Comparison of ENCODE assay signal across 15 cellular contexts in genomic region chr20:32686530-32687179, GRCh38. TPM values are rescaled to one million over a fixed set of nuclear protein-coding genes. Genes with fewer than 3 reads are reported as not detected.
DNase-seq lines count a peak whose midpoint lies in the region; ATAC-seq and TF ChIP-seq lines count a peak whose summit lies in the region.
"Had no signal": no experiment of that assay in that cellular context is flagged by ENCODE, and none has a peak within 500 bp of the region (broad histone marks: within the 10 kb centered on the region; RNA-seq: fewer than 3 reads in every experiment).

No MANE protein-coding gene starts in this region.

- H3K9me3 Mint-ChIP-seq in Caco-2 (ENCODE audit: unreplicated experiment) = no peaks in the 10 kb centered on the region
- H3K9me3 Mint-ChIP-seq: CD8-positive, alpha-beta T cell had no signal

- no peak overlapping the region for H3K4ac ChIP-seq in mesenchymal stem cell (ENCODE audit: low read depth in 1 of 2, low read length in 2 of 2)

- intact Hi-C loops in Caco-2 (cut with micrococcal nuclease; ENCODE audit: unreplicated experiment) = loop anchor here (5.0 kb wide), 1 partner anchor 76 kb away; the partner anchor contains the start of gene DNMT3B

- no peak overlapping the region for H3K4me3 ChIP-seq in ACC112 (ENCODE audit: low read depth, low read length)
- no peak overlapping the region for H3K4me3 ChIP-seq in Caco-2 (ENCODE audit: low read depth, low read length)
- no peak overlapping the region for H3K4me3 ChIP-seq in RWPE2 (ENCODE audit: severe bottlenecking)
- H3K4me3 ChIP-seq in mesenchymal stem cell (ENCODE audit: insufficient read depth in 1 of 2, low read depth in 1 of 2, low read length in 2 of 2) = no peak overlapping the region

- no peaks in the 10 kb centered on the region for H3K27me3 Mint-ChIP-seq in Caco-2 (ENCODE audit: insufficient read depth, unreplicated experiment)

- no peak overlapping the region for H2BK15ac ChIP-seq in mesenchymal stem cell (ENCODE audit: low read depth, poor library complexity, severe bottlenecking)

- H3K18ac ChIP-seq in mesenchymal stem cell (ENCODE audit: low read depth in 1 of 2, low read length in 2 of 2) = no peak overlapping the region

- peak overlapping the region; percentile 86 for H3K9ac ChIP-seq in mesenchymal stem cell (ENCODE audit: low read length)

- no TSS peak for BruUV-seq in Caco-2 (replicated peaks; lab: Mats Ljungman, UMichigan)

- no peak overlapping the region for H3K4me3 Mint-ChIP-seq in Caco-2 (ENCODE audit: unreplicated experiment)
- H3K4me3 Mint-ChIP-seq: CD8-positive, alpha-beta T cell had no signal

- CTCF ChIA-PET in Caco-2 (lab: Charles Lee) = interaction anchor here (0.7 to 8.1 kb wide), 2 partner anchors 13 to 92 kb away, joined by 3 to 56 read pairs; no protein-coding TSS in a partner anchor

- no peak overlapping the region for H4K91ac ChIP-seq in mesenchymal stem cell (ENCODE audit: low read length)

- no peak overlapping the region for H2BK5ac ChIP-seq in mesenchymal stem cell (ENCODE audit: low read depth, low read length, poor library complexity, severe bottlenecking)

- H3K14ac ChIP-seq in mesenchymal stem cell (ENCODE audit: low read length in 2 of 2) = no peak overlapping the region

- peak overlapping the region; percentile 89 for H3K27ac Mint-ChIP-seq in Caco-2 (ENCODE audit: unreplicated experiment)
- H3K27ac Mint-ChIP-seq: CD8-positive, alpha-beta T cell had no signal

- ATAC-seq in RWPE2 (ENCODE audit: low read depth) (no peak), GM21515 (IDR thresholded peaks at IDR 0.05; ENCODE audit: unreplicated experiment) (no peak), GM21723 (IDR thresholded peaks at IDR 0.05; ENCODE audit: unreplicated experiment) (no peak)
- ATAC-seq: CD8-positive, alpha-beta T cell had no signal

- no peaks in the 10 kb centered on the region for H3K79me1 ChIP-seq in mesenchymal stem cell (replicated peaks; ENCODE audit: low read length, poor library complexity, severe bottlenecking)

- peak overlapping the region; percentile 77; the same call in 1 of the 2 replicates for H3K27ac ChIP-seq in ACC112 (ENCODE audit: low read depth, low read length)
- H3K27ac ChIP-seq in RWPE2 (ENCODE audit: poor library complexity, severe bottlenecking) = peak overlapping the region; percentile 35
- H3K27ac ChIP-seq in mesenchymal stem cell (ENCODE audit: low read length, poor library complexity, severe bottlenecking) = no peak overlapping the region

- H3K4me2 ChIP-seq in mesenchymal stem cell (ENCODE audit: low read length, poor library complexity, severe bottlenecking) = no peak overlapping the region

- H3K36me3 Mint-ChIP-seq in Caco-2 (ENCODE audit: insufficient read depth, unreplicated experiment) = peaks cover 15% of the 10 kb centered on the region

- no peak overlapping the region for H2AK5ac ChIP-seq in mesenchymal stem cell (ENCODE audit: low read length, severe bottlenecking)

- H3K23ac ChIP-seq in mesenchymal stem cell (ENCODE audit: low read length in 2 of 2) = no peak overlapping the region

- no peak overlapping the region for H2BK120ac ChIP-seq in mesenchymal stem cell (ENCODE audit: low read depth, low read length)

- DNase-seq in Caco-2 = no peak
- no peak for DNase-seq in RWPE2 (ENCODE audit: low spot score)
- no peak for DNase-seq in mesenchymal stem cell
- no peak for DNase-seq in T-helper 9 cell
- no peak for DNase-seq in SKM-1 treated with dmso at 0.1 percent for 144 hours (lab: John Stamatoyannopoulos, UW; ENCODE audit: unreplicated experiment)
- DNase-seq: BE2C; CD8-positive, alpha-beta T cell; COR-L47; DND-41 had no signal

- TF ChIP-seq CTCF in Caco-2 (IDR thresholded peaks at IDR 0.05; ENCODE audit: insufficient read depth in 1 of 2, low read depth in 1 of 2, low read length in 1 of 2, severe bottlenecking in 1 of 2, unreplicated experiment in 1 of 2) = no peak
- no peak for TF ChIP-seq CTCF in RWPE2 (IDR thresholded peaks at IDR 0.05; ENCODE audit: poor library complexity, severe bottlenecking)

- no peak overlapping the region for H2AFZ ChIP-seq in ACC112 (ENCODE audit: low read length, unreplicated experiment)
- H2AFZ ChIP-seq in mesenchymal stem cell (ENCODE audit: low read depth, low read length) = no peak overlapping the region

- H3K4me1 Mint-ChIP-seq in Caco-2 (ENCODE audit: low read depth, unreplicated experiment) = peaks cover 28% of the 10 kb centered on the region

- 95% methylated on average over 6 of the region's 10 CpGs for WGBS in mesenchymal stem cell

- H3K27me3 ChIP-seq in ACC112 (ENCODE audit: insufficient read depth, low read length) (no peaks in the 10 kb centered on the region), Caco-2 (replicated peaks; ENCODE audit: control insufficient read depth, insufficient read depth, low read length) (no peaks in the 10 kb centered on the region), RWPE2 (ENCODE audit: insufficient read depth, poor library complexity, severe bottlenecking) (no peaks in the 10 kb centered on the region), mesenchymal stem cell (ENCODE audit: control insufficient read depth in 1 of 2, insufficient read depth in 1 of 2, low read length in 2 of 2) (no peaks in the 10 kb centered on the region)
- H3K27me3 ChIP-seq: BE2C had no signal

- H2BK12ac ChIP-seq in mesenchymal stem cell (ENCODE audit: low read length in 2 of 2) = no peak overlapping the region

- H4K8ac ChIP-seq in mesenchymal stem cell (ENCODE audit: low read length) = no peak overlapping the region

- peaks cover 8% of the 10 kb centered on the region for H3K4me1 ChIP-seq in ACC112 (ENCODE audit: control insufficient read depth, insufficient read depth, low read length, unreplicated experiment)
- H3K4me1 ChIP-seq in Caco-2 = peaks cover 35% of the 10 kb centered on the region
- peaks cover 6% of the 10 kb centered on the region for H3K4me1 ChIP-seq in RWPE2 (ENCODE audit: insufficient read depth, poor library complexity, severe bottlenecking)
- peaks cover 4% of the 10 kb centered on the region for H3K4me1 ChIP-seq in mesenchymal stem cell (ENCODE audit: control insufficient read depth, insufficient read depth, low read depth, low read length)

- no peaks in the 10 kb centered on the region for H3K36me3 ChIP-seq in ACC112 (ENCODE audit: insufficient read depth, low read length)
- no peaks in the 10 kb centered on the region for H3K36me3 ChIP-seq in Caco-2 (ENCODE audit: control insufficient read depth, insufficient read depth, low read length)
- no peaks in the 10 kb centered on the region for H3K36me3 ChIP-seq in RWPE2 (ENCODE audit: low read depth)
- H3K36me3 ChIP-seq in mesenchymal stem cell (ENCODE audit: control insufficient read depth in 1 of 2, insufficient read depth in 2 of 2, low read depth in 1 of 2, low read length in 2 of 2) = peaks cover 0 to 6% of the 10 kb centered on the region in 2 experiments
- H3K36me3 ChIP-seq: BE2C had no signal

- H3K79me2 ChIP-seq in ACC112 (ENCODE audit: control insufficient read depth, insufficient read depth, low read length, unreplicated experiment) = no peaks in the 10 kb centered on the region

- no peaks in the 10 kb centered on the region for H3K9me3 ChIP-seq in Caco-2
- no peaks in the 10 kb centered on the region for H3K9me3 ChIP-seq in RWPE2 (ENCODE audit: severe bottlenecking)
- no peaks in the 10 kb centered on the region for H3K9me3 ChIP-seq in mesenchymal stem cell (ENCODE audit: control insufficient read depth, low read length)
- H3K9me3 ChIP-seq: BE2C had no signal

- POLR2A ChIA-PET in Caco-2 (lab: Charles Lee) = no interaction called here

RNA-seq across cellular contexts. Expression of gene C20orf203, which starts 12.9 kb away (rescaled TPM):
- total RNA-seq in Caco-2 (2022) = not detected in 2 replicates
- not detected for polyA plus RNA-seq in mesenchymal stem cell (2013, experiment 1 of 2)
- not detected for polyA plus RNA-seq in mesenchymal stem cell (2013, experiment 2 of 2)
- total RNA-seq: A172, HT1080 had no signal
- polyA plus RNA-seq: CD14-positive monocyte had no signal

RNA-seq across cellular contexts. Expression of gene COMMD7, which starts 56.6 kb away (rescaled TPM):
- 142 and 160 TPM in 2 replicates for total RNA-seq in Caco-2 (2022)
- polyA plus RNA-seq in mesenchymal stem cell (2013, experiment 1 of 2) = 75.5 TPM
- 79.7 TPM for polyA plus RNA-seq in mesenchymal stem cell (2013, experiment 2 of 2)
